8 cellular contexts compared by ENCODE assay signal in genomic region chr3:173398111-173398479, GRCh38. TPM values are rescaled to one million over a fixed set of nuclear protein-coding genes. Genes with fewer than 3 reads are reported as not detected.
DNase-seq lines count a peak whose midpoint lies in the region; ATAC-seq and TF ChIP-seq lines count a peak whose summit lies in the region.

No MANE protein-coding gene starts in this region.

- peaks cover 43 to 58% of the 10 kb centered on the region in 2 donors for H3K27me3 Mint-ChIP-seq in CD8-positive, alpha-beta memory T cell

- ATAC-seq in GM18868 (IDR thresholded peaks at IDR 0.05; ENCODE audit: unreplicated experiment) = no peak
- ATAC-seq in HG03175 (IDR thresholded peaks at IDR 0.05; ENCODE audit: unreplicated experiment) = no peak

- no peak for TF ChIP-seq EP300 in ovary (IDR thresholded peaks at IDR 0.05)

- TF ChIP-seq CTCF in foreskin fibroblast (IDR thresholded peaks at IDR 0.05; ENCODE audit: low read depth, low read length) (no peak), ovary (IDR thresholded peaks at IDR 0.05) (no peak)

- intact Hi-C loops in ovary (cut with DNase I) = loop anchor here in 1 of 4 donors (10.0 kb wide), 1 partner anchor 1047 kb away; no protein-coding TSS in a partner anchor
- intact Hi-C loops in posterior vena cava (cut with DNase I) = no loop called here

- POLR2A ChIA-PET in CD8-positive, alpha-beta memory T cell (lab: Charles Lee) = no interaction called here

- CTCF ChIA-PET in CD8-positive, alpha-beta memory T cell (lab: Charles Lee) = no interaction called here

- peaks cover 20 to 30% (median 26%) of the 10 kb centered on the region in 3 donors for H3K4me1 Mint-ChIP-seq in CD8-positive, alpha-beta memory T cell

- no peak for TF ChIP-seq POLR2A in ovary (IDR thresholded peaks at IDR 0.05)

- H3K36me3 ChIP-seq in CD8-positive, alpha-beta memory T cell (ENCODE audit: insufficient read depth, low read length) = no peaks in the 10 kb centered on the region
- no peaks in the 10 kb centered on the region for H3K36me3 ChIP-seq in ovary

- no peak overlapping the region for H3K27ac ChIP-seq in CD8-positive, alpha-beta memory T cell (ENCODE audit: low read depth, low read length)
- H3K27ac ChIP-seq in ovary = peak overlapping the region; percentile 55 to 88

- H3K4me3 Mint-ChIP-seq in CD8-positive, alpha-beta memory T cell = peak overlapping the region in 4 of 7 donors; percentile 4 to 69 (median 24)

- 2% methylated on average over 15 of the region's 15 CpGs for WGBS in ovary, 3 donors

- H3K4me1 ChIP-seq in CD8-positive, alpha-beta memory T cell (ENCODE audit: insufficient read depth, low read length) = no peaks in the 10 kb centered on the region
- H3K4me1 ChIP-seq in ovary (ENCODE audit: insufficient read depth) = no peaks in the 10 kb centered on the region

- no peak overlapping the region for H3K4me3 ChIP-seq in CD8-positive, alpha-beta memory T cell (ENCODE audit: low read length)
- H3K4me3 ChIP-seq in foreskin fibroblast (ENCODE audit: low read depth in 1 of 2, low read length in 2 of 2) (peak overlapping the region; percentile 74 to 75), ovary (peak overlapping the region; percentile 65)

- no peak for DNase-seq in CD8-positive, alpha-beta memory T cell
- DNase-seq in NCI-H774 (lab: John Stamatoyannopoulos, UW) (peak; percentile 75), foreskin fibroblast (no peak), ovary (no peak), posterior vena cava (ENCODE audit: low spot score) (no peak), NCI-H1436 treated with DMSO at 0.1 percent for 48 hours (lab: John Stamatoyannopoulos, UW) (no peak)

- H3K36me3 Mint-ChIP-seq in CD8-positive, alpha-beta memory T cell = no peaks in the 10 kb centered on the region

- H3K27ac Mint-ChIP-seq in CD8-positive, alpha-beta memory T cell = no peak overlapping the region

- H3K9me3 Mint-ChIP-seq in CD8-positive, alpha-beta memory T cell = peaks cover 4 to 10% (median 7%) of the 10 kb centered on the region in 5 donors

- H3K27me3 ChIP-seq in CD8-positive, alpha-beta memory T cell (ENCODE audit: insufficient read depth, low read length, poor library complexity, severe bottlenecking) = peaks cover 6% of the 10 kb centered on the region
- H3K27me3 ChIP-seq in ovary = no peaks in the 10 kb centered on the region

- H3K9me3 ChIP-seq in CD8-positive, alpha-beta memory T cell (ENCODE audit: low read length) = no peaks in the 10 kb centered on the region
- H3K9me3 ChIP-seq in ovary = no peaks in the 10 kb centered on the region

RNA-seq across cellular contexts. Expression of gene NLGN1, which starts 0.6 kb away (rescaled TPM):
- not detected for total RNA-seq in CD8-positive, alpha-beta memory T cell
- not detected for polyA plus RNA-seq in CD8-positive, alpha-beta memory T cell
- total RNA-seq in ovary (1 to 10 TPM; 1.4 to 7.7 (median 6.2) TPM), posterior vena cava (10 to 100 TPM; 11.5 to 14.5 TPM)
- polyA plus RNA-seq in ovary = 1 to 10 TPM; 1.2 to 2.1 TPM
